11 cellular contexts compared by ENCODE assay signal in genomic region chr6:84728602-84729001, GRCh38. TPM values are rescaled to one million over a fixed set of nuclear protein-coding genes. Genes with fewer than 3 reads are reported as not detected.
DNase-seq lines count a peak whose midpoint lies in the region; ATAC-seq and TF ChIP-seq lines count a peak whose summit lies in the region.
"Had no signal": no experiment of that assay in that cellular context is flagged by ENCODE, and none has a peak within 500 bp of the region (broad histone marks: within the 10 kb centered on the region; RNA-seq: fewer than 3 reads in every experiment).

No MANE protein-coding gene starts in this region.

- H3K27ac ChIP-seq in C4-2B (no peak overlapping the region), HEK293 (ENCODE audit: extremely low read depth, low read depth, low read length) (no peak overlapping the region), tibial artery (no peak overlapping the region)

- no peak overlapping the region for H3K4me3 Mint-ChIP-seq in activated CD4-positive, alpha-beta memory T cell treated with anti-CD3 and anti-CD28 coated beads for 36 hours

- intact Hi-C loops in activated CD4-positive, alpha-beta memory T cell treated with anti-CD3 and anti-CD28 coated beads for 36 hours (cut with micrococcal nuclease), result no loop called here
- intact Hi-C loops in tibial artery (cut with DNase I; ENCODE audit: low total_unique reads), result no loop called here

- H3K4me1 Mint-ChIP-seq in activated CD4-positive, alpha-beta memory T cell treated with anti-CD3 and anti-CD28 coated beads for 36 hours (ENCODE audit: low read depth), result no peaks in the 10 kb centered on the region

- no peak overlapping the region for H3K27ac Mint-ChIP-seq in activated CD4-positive, alpha-beta memory T cell treated with anti-CD3 and anti-CD28 coated beads for 36 hours

- peak; percentile 50 for DNase-seq in RKO (ENCODE audit: low spot score)
- peak; percentile 35 for DNase-seq in glomerular visceral epithelial cell (ENCODE audit: extremely low spot score)
- no peak for DNase-seq in activated CD4-positive, alpha-beta memory T cell treated with anti-CD3 and anti-CD28 coated beads for 36 hours
- DNase-seq in tibial artery, result no peak
- DNase-seq: NCI-H1105; stimulated activated CD8-positive, alpha-beta memory T cell treated with anti-CD3 and anti-CD28 coated beads, Interleukin-4, amount 100 ng/mL, for 48 hours had no signal

- no peaks in the 10 kb centered on the region for H3K36me3 Mint-ChIP-seq in activated CD4-positive, alpha-beta memory T cell treated with anti-CD3 and anti-CD28 coated beads for 36 hours

- H3K36me3 ChIP-seq in HEK293 (ENCODE audit: control insufficient read depth in 2 of 2, insufficient read depth in 1 of 2, low read length in 2 of 2) (peaks cover 0 to 11% of the 10 kb centered on the region in 2 experiments), tibial artery (peaks cover under 1 to 21% (median 20%) of the 10 kb centered on the region in 3 donors)

- no peaks in the 10 kb centered on the region for H3K27me3 Mint-ChIP-seq in activated CD4-positive, alpha-beta memory T cell treated with anti-CD3 and anti-CD28 coated beads for 36 hours

- H3K9me3 ChIP-seq in HEK293 (ENCODE audit: control insufficient read depth, insufficient read depth, low read depth, low read length) (no peaks in the 10 kb centered on the region), tibial artery (no peaks in the 10 kb centered on the region)

- ATAC-seq in HG03039 (IDR thresholded peaks at IDR 0.05; ENCODE audit: unreplicated experiment), result no peak
- ATAC-seq in HG03095 (IDR thresholded peaks at IDR 0.05; ENCODE audit: unreplicated experiment), result no peak

- CTCF ChIA-PET in HEK293 (lab: Yijun Ruan, JAX), result interaction anchor here (0.5 to 1.6 kb wide), 15 partner anchors 9 to 595 kb away, joined by 3 to 5 read pairs (median 4); no protein-coding TSS in a partner anchor
- CTCF ChIA-PET in activated CD4-positive, alpha-beta memory T cell treated with anti-CD3 and anti-CD28 coated beads for 36 hours (lab: Charles Lee), result no interaction called here

- H3K4me3 ChIP-seq in HEK293 (ENCODE audit: low read depth, low read length), result no peak overlapping the region
- no peak overlapping the region for H3K4me3 ChIP-seq in tibial artery
- H3K4me3 ChIP-seq: lung had no signal

- no peaks in the 10 kb centered on the region for H3K27me3 ChIP-seq in tibial artery

- TF ChIP-seq CTCF in C4-2B (conservative IDR thresholded peaks at IDR 0.05) (peak; percentile 44), HEK293 (tag by site-specific recombination; IDR thresholded peaks at IDR 0.05) (no peak), tibial artery (IDR thresholded peaks at IDR 0.05) (no peak)

- H3K4me1 ChIP-seq in HEK293 (ENCODE audit: control insufficient read depth, insufficient read depth, low read length) (no peaks in the 10 kb centered on the region), tibial artery (peaks cover 0 to 5% (median 0%) of the 10 kb centered on the region in 4 donors)

- POLR2A ChIA-PET in HEK293 (lab: Yijun Ruan, JAX), result interaction anchor here (1.4 to 1.6 kb wide), 2 partner anchors 36 to 950 kb away, joined by 4 to 5 read pairs; partner anchors contain the start of gene TBX18
- POLR2A ChIA-PET in activated CD4-positive, alpha-beta memory T cell treated with anti-CD3 and anti-CD28 coated beads for 36 hours (lab: Charles Lee), result no interaction called here

- no peaks in the 10 kb centered on the region for H3K9me3 Mint-ChIP-seq in activated CD4-positive, alpha-beta memory T cell treated with anti-CD3 and anti-CD28 coated beads for 36 hours

TF ChIP-seq in HEK293, 187 proteins besides CTCF, POLR2A, EP300 and RAD21:
- TF ChIP-seq ZNF624 (tag by site-specific recombination; IDR thresholded peaks at IDR 0.05) (no peak), ZNF654 (tag by site-specific recombination; IDR thresholded peaks at IDR 0.05; ENCODE audit: low read depth) (0 out of 2 replicates have a peak, but pooled peaks have one; percentile 7)

RNA-seq across cellular contexts. Expression of gene TBX18, which starts 35.8 kb away (rescaled TPM):
- not detected for total RNA-seq in activated CD4-positive, alpha-beta memory T cell treated with anti-CD3 and anti-CD28 coated beads for 36 hours

Comparison
In these comparisons a context has a peak if more than half of its experiments do, and no peak if none do; other contexts are left out.
1. DNase-seq: peak in RKO (single experiment) and glomerular visceral epithelial cell (single experiment); none in activated CD4-positive, alpha-beta memory T cell treated with anti-CD3 and anti-CD28 coated beads for 36 hours (single experiment) and tibial artery (0 of 2).